Comparison of ENCODE assay signal across 12 cellular contexts in genomic region chr2:9071032-9071431, GRCh38.
DNase-seq lines count a peak whose midpoint lies in the region; ATAC-seq and TF ChIP-seq lines count a peak whose summit lies in the region.
"Had no signal": no experiment of that assay in that cellular context is flagged by ENCODE, and none has a peak within 500 bp of the region (broad histone marks: within the 10 kb centered on the region; RNA-seq: fewer than 3 reads in every experiment).

No MANE protein-coding gene starts in this region.

- H3K27ac ChIP-seq in Panc1 (ENCODE audit: low read length) (no peak overlapping the region), upper lobe of right lung (no peak overlapping the region)
- H3K27ac ChIP-seq: suprapubic skin had no signal

- H3K27me3 ChIP-seq in Panc1 (ENCODE audit: control insufficient read depth, insufficient read depth, low read length) (no peaks in the 10 kb centered on the region), upper lobe of right lung (no peaks in the 10 kb centered on the region)
- H3K27me3 ChIP-seq: suprapubic skin had no signal

- H3K36me3 ChIP-seq in Panc1 (ENCODE audit: control insufficient read depth, insufficient read depth, low read length) (no peaks in the 10 kb centered on the region), upper lobe of right lung (no peaks in the 10 kb centered on the region)
- H3K36me3 ChIP-seq: suprapubic skin had no signal

- H3K4me3 ChIP-seq in Panc1 (ENCODE audit: low read depth in 2 of 2, low read length in 2 of 2), result no peak overlapping the region
- no peak overlapping the region for H3K4me3 ChIP-seq in fibroblast of pulmonary artery (replicated peaks; ENCODE audit: low read depth, low read length)
- no peak overlapping the region for H3K4me3 ChIP-seq in upper lobe of right lung
- H3K4me3 ChIP-seq: skin epidermis, suprapubic skin had no signal

- no peak for DNase-seq in activated naive CD8-positive, alpha-beta T cell treated with anti-CD3 and anti-CD28 coated beads, Interleukin-2, amount 50 U/mL, for 24 hours
- DNase-seq in activated naive CD8-positive, alpha-beta T cell treated with anti-CD3 and anti-CD28 coated beads for 36 hours, result no peak
- peak; percentile 53 for DNase-seq in Panc1 (ENCODE audit: low read depth, low spot score)
- DNase-seq in fibroblast of pulmonary artery (ENCODE audit: low read depth), result peak; percentile 54
- no peak for DNase-seq in upper lobe of right lung
- no peak for DNase-seq in CD1c-positive myeloid dendritic cell (ENCODE audit: extremely low spot score)
- DNase-seq in anterior cingulate cortex (lab: John Stamatoyannopoulos, UW), result no peak
- DNase-seq: cortex of kidney, NCI-H446 treated with DMSO at 0.1 percent for 48 hours had no signal

- H3K9me3 Mint-ChIP-seq in activated naive CD8-positive, alpha-beta T cell treated with anti-CD3 and anti-CD28 coated beads, Interleukin-2, amount 50 U/mL, for 24 hours, result peaks cover 16% of the 10 kb centered on the region
- peaks cover 18% of the 10 kb centered on the region for H3K9me3 Mint-ChIP-seq in activated naive CD8-positive, alpha-beta T cell treated with anti-CD3 and anti-CD28 coated beads for 36 hours

- BruUV-seq in Panc1 (replicated peaks; lab: Mats Ljungman, UMichigan), result no TSS peak

- H3K4me1 ChIP-seq in Panc1 (ENCODE audit: control insufficient read depth, insufficient read depth, low read length) (peaks cover 4% of the 10 kb centered on the region; the same call in 1 of the 2 replicates), upper lobe of right lung (no peaks in the 10 kb centered on the region)
- H3K4me1 ChIP-seq: suprapubic skin had no signal

- POLR2A ChIA-PET in Panc1 (lab: Charles Lee), result no interaction called here

- peaks cover 6% of the 10 kb centered on the region for H3K27me3 Mint-ChIP-seq in activated naive CD8-positive, alpha-beta T cell treated with anti-CD3 and anti-CD28 coated beads, Interleukin-2, amount 50 U/mL, for 24 hours
- H3K27me3 Mint-ChIP-seq in activated naive CD8-positive, alpha-beta T cell treated with anti-CD3 and anti-CD28 coated beads for 36 hours, result peaks cover 17% of the 10 kb centered on the region

- CTCF ChIA-PET in Panc1 (lab: Charles Lee), result no interaction called here

- peak; percentile 88 for ATAC-seq in activated naive CD8-positive, alpha-beta T cell treated with anti-CD3 and anti-CD28 coated beads, Interleukin-2, amount 50 U/mL, for 24 hours
- ATAC-seq in Panc1, result peak; percentile 86
- ATAC-seq in upper lobe of right lung, result peak; percentile 64
- ATAC-seq in GM21717 (IDR thresholded peaks at IDR 0.05; ENCODE audit: unreplicated experiment), result no peak

- no peaks in the 10 kb centered on the region for H3K4me1 Mint-ChIP-seq in activated naive CD8-positive, alpha-beta T cell treated with anti-CD3 and anti-CD28 coated beads, Interleukin-2, amount 50 U/mL, for 24 hours
- no peaks in the 10 kb centered on the region for H3K4me1 Mint-ChIP-seq in activated naive CD8-positive, alpha-beta T cell treated with anti-CD3 and anti-CD28 coated beads for 36 hours

- in situ Hi-C loops in Panc1 (cut with HindIII; ENCODE audit: low pct_unique_long_range_greater_than_20kb, low sequenced_read_pairs), result no loop called here

- no peak overlapping the region for H3K4me3 Mint-ChIP-seq in activated naive CD8-positive, alpha-beta T cell treated with anti-CD3 and anti-CD28 coated beads, Interleukin-2, amount 50 U/mL, for 24 hours
- no peak overlapping the region for H3K4me3 Mint-ChIP-seq in activated naive CD8-positive, alpha-beta T cell treated with anti-CD3 and anti-CD28 coated beads for 36 hours

- H3K9me3 ChIP-seq in Panc1 (ENCODE audit: control insufficient read depth, insufficient read depth, low read depth, low read length), result peaks cover 4% of the 10 kb centered on the region; the same call in 1 of the 2 replicates
- H3K9me3 ChIP-seq in upper lobe of right lung, result no peaks in the 10 kb centered on the region

- intact Hi-C loops in Panc1 (cut with micrococcal nuclease; ENCODE audit: unreplicated experiment) (no loop called here), upper lobe of right lung (cut with DNase I) (no loop called here)

- H3K27ac Mint-ChIP-seq in activated naive CD8-positive, alpha-beta T cell treated with anti-CD3 and anti-CD28 coated beads, Interleukin-2, amount 50 U/mL, for 24 hours, result no peak overlapping the region
- H3K27ac Mint-ChIP-seq in activated naive CD8-positive, alpha-beta T cell treated with anti-CD3 and anti-CD28 coated beads for 36 hours, result no peak overlapping the region

- no peaks in the 10 kb centered on the region for H3K36me3 Mint-ChIP-seq in activated naive CD8-positive, alpha-beta T cell treated with anti-CD3 and anti-CD28 coated beads, Interleukin-2, amount 50 U/mL, for 24 hours (ENCODE audit: low read depth)
- H3K36me3 Mint-ChIP-seq in activated naive CD8-positive, alpha-beta T cell treated with anti-CD3 and anti-CD28 coated beads for 36 hours, result no peaks in the 10 kb centered on the region

- no peak for TF ChIP-seq CTCF in Panc1 (IDR thresholded peaks at IDR 0.05)
- TF ChIP-seq CTCF in fibroblast of pulmonary artery (IDR thresholded peaks at IDR 0.05; ENCODE audit: low read length, missing control alignments), result no peak
- no peak for TF ChIP-seq CTCF in upper lobe of right lung (IDR thresholded peaks at IDR 0.05)

Comparison
In these comparisons a context has a peak if more than half of its experiments do, and no peak if none do; other contexts are left out.
1. DNase-seq: peak in Panc1 (single experiment) and fibroblast of pulmonary artery (single experiment); none in activated naive CD8-positive, alpha-beta T cell treated with anti-CD3 and anti-CD28 coated beads, Interleukin-2, amount 50 U/mL, for 24 hours (single experiment), activated naive CD8-positive, alpha-beta T cell treated with anti-CD3 and anti-CD28 coated beads for 36 hours (single experiment), upper lobe of right lung (single experiment), CD1c-positive myeloid dendritic cell (single experiment) and anterior cingulate cortex (0 of 58).